In the genomic region with DNA sequence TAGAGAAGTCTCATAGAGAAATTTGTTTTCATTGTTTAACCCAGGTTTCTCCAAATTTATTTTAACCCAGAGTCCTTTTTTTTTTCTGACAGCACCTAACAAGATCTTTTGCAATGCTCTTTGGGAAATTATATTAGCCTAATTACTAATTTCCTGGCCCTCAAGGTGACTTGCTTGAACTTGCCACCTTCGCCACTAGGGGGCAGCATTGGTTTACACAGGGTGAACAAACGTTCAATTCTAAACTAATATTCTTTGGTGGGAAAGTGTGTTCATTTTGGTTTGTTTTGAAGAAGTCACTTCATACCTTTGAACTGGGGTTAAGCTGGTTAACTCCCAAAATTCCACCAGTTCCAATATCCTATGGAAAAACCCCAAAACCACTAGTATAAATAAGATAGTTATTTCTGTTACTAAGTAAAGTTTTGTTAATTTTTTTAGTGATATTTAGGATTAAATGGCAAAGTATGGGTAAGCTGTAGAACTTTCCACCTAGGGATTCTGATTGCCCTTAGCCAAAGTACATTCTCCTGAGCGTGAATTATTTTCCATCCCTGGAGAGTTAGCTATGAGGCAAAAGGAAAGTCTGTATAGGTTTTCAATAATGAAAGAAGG, we compare ENCODE assay signal across 8 cellular contexts. TPM values are rescaled to one million over a fixed set of nuclear protein-coding genes. Genes with fewer than 3 reads are reported as not detected.
DNase-seq lines count a peak whose midpoint lies in the region; ATAC-seq and TF ChIP-seq lines count a peak whose summit lies in the region.

No MANE protein-coding gene starts in this region.

- H3K36me3 ChIP-seq in GM06990 (ENCODE audit: control insufficient read depth, insufficient read depth, low read length) (no peaks in the 10 kb centered on the region), endodermal cell (ENCODE audit: control insufficient read depth, insufficient read depth, low read length) (no peaks in the 10 kb centered on the region)

- no peak overlapping the region for H3K27ac ChIP-seq in endodermal cell (ENCODE audit: low read depth, low read length)

- POLR2A ChIA-PET in activated CD4-positive, alpha-beta memory T cell treated with anti-CD3 and anti-CD28 coated beads, Interleukin-2, amount 10 ng/mL, durations not matched to agents 7 days and 5 days (lab: Charles Lee), result no interaction called here

- H3K9me3 Mint-ChIP-seq in activated CD4-positive, alpha-beta memory T cell treated with anti-CD3 and anti-CD28 coated beads, Interleukin-2, amount 10 ng/mL, durations not matched to agents 7 days and 5 days, result no peaks in the 10 kb centered on the region
- H3K9me3 Mint-ChIP-seq in endodermal cell, result no peaks in the 10 kb centered on the region

- no peaks in the 10 kb centered on the region for H3K36me3 Mint-ChIP-seq in activated CD4-positive, alpha-beta memory T cell treated with anti-CD3 and anti-CD28 coated beads, Interleukin-2, amount 10 ng/mL, durations not matched to agents 7 days and 5 days (ENCODE audit: low read depth)
- H3K36me3 Mint-ChIP-seq in endodermal cell (ENCODE audit: low read depth), result no peaks in the 10 kb centered on the region

- no peak overlapping the region for H3K27ac Mint-ChIP-seq in activated CD4-positive, alpha-beta memory T cell treated with anti-CD3 and anti-CD28 coated beads, Interleukin-2, amount 10 ng/mL, durations not matched to agents 7 days and 5 days
- no peak overlapping the region for H3K27ac Mint-ChIP-seq in endodermal cell

- H3K4me3 Mint-ChIP-seq in activated CD4-positive, alpha-beta memory T cell treated with anti-CD3 and anti-CD28 coated beads, Interleukin-2, amount 10 ng/mL, durations not matched to agents 7 days and 5 days, result no peak overlapping the region
- H3K4me3 Mint-ChIP-seq in endodermal cell, result no peak overlapping the region

- no peaks in the 10 kb centered on the region for H3K9me3 ChIP-seq in endodermal cell (ENCODE audit: control insufficient read depth, low read length)

- ATAC-seq in HG03135 (IDR thresholded peaks at IDR 0.05; ENCODE audit: unreplicated experiment) (peak; percentile 76), GM18909 (IDR thresholded peaks at IDR 0.05; ENCODE audit: poor library complexity, unreplicated experiment) (no peak)

- DNase-seq in GM06990 (ENCODE audit: extremely low read depth, insufficient read length), result peak; percentile 16
- DNase-seq in NCI-H774 (lab: John Stamatoyannopoulos, UW), result peak; percentile 72
- DNase-seq in activated CD4-positive, alpha-beta memory T cell treated with anti-CD3 and anti-CD28 coated beads, Interleukin-2, amount 10 ng/mL, durations not matched to agents 7 days and 5 days, result peak; percentile 79
- peak; percentile 92 for DNase-seq in endodermal cell
- peak; percentile 75 for DNase-seq in midbrain (lab: John Stamatoyannopoulos, UW)
- DNase-seq in stimulated activated CD8-positive, alpha-beta memory T cell treated with anti-CD3 and anti-CD28 coated beads, Interleukin-4, amount 100 ng/mL, for 1 hour (ENCODE audit: low read depth in 2 of 2, low spot score in 1 of 2), result peak; percentile 72 to 83

- TF ChIP-seq CTCF in GM06990 (IDR thresholded peaks at IDR 0.05; ENCODE audit: insufficient read depth, low read length, poor library complexity, severe bottlenecking) (peak; percentile 88), endodermal cell (conservative IDR thresholded peaks at IDR 0.05) (peak; percentile 97)

- H3K27me3 Mint-ChIP-seq in activated CD4-positive, alpha-beta memory T cell treated with anti-CD3 and anti-CD28 coated beads, Interleukin-2, amount 10 ng/mL, durations not matched to agents 7 days and 5 days, result peaks cover 13% of the 10 kb centered on the region
- H3K27me3 Mint-ChIP-seq in endodermal cell (ENCODE audit: insufficient read depth), result no peaks in the 10 kb centered on the region

- no peaks in the 10 kb centered on the region for H3K4me1 ChIP-seq in endodermal cell (ENCODE audit: control insufficient read depth, insufficient read depth, low read length)

- CTCF ChIA-PET in activated CD4-positive, alpha-beta memory T cell treated with anti-CD3 and anti-CD28 coated beads, Interleukin-2, amount 10 ng/mL, durations not matched to agents 7 days and 5 days (lab: Charles Lee), result interaction anchor here (0.6 to 1.2 kb wide), 9 partner anchors 9 to 811 kb away, joined by 3 to 7 read pairs (median 3); no protein-coding TSS in a partner anchor

- no peak overlapping the region for H3K9ac ChIP-seq in endodermal cell (ENCODE audit: extremely low read depth, low read length, poor library complexity, severe bottlenecking)

- H3K4me3 ChIP-seq in GM06990 (replicated peaks; ENCODE audit: low read depth, low read length) (no peak overlapping the region), endodermal cell (ENCODE audit: low read length) (no peak overlapping the region)

- H3K4me1 Mint-ChIP-seq in activated CD4-positive, alpha-beta memory T cell treated with anti-CD3 and anti-CD28 coated beads, Interleukin-2, amount 10 ng/mL, durations not matched to agents 7 days and 5 days, result no peaks in the 10 kb centered on the region
- peaks cover 8% of the 10 kb centered on the region for H3K4me1 Mint-ChIP-seq in endodermal cell

- WGBS in endodermal cell (ENCODE audit: insufficient coverage in 1 of 2, insufficient read length in 1 of 2), 2 experiments, result 27 to 82% methylated on average over 1 to 3 of the region's 3 CpGs

- no peaks in the 10 kb centered on the region; the same call in 1 of the 2 replicates for H3K27me3 ChIP-seq in GM06990 (replicated peaks; ENCODE audit: control insufficient read depth, insufficient read depth, low read length)
- no peaks in the 10 kb centered on the region for H3K27me3 ChIP-seq in endodermal cell (ENCODE audit: control insufficient read depth, insufficient read depth, low read length, poor library complexity, severe bottlenecking)

RNA-seq across cellular contexts. Expression of gene CCDC190, which starts 13.0 kb away (rescaled TPM):
- not detected for total RNA-seq in activated CD4-positive, alpha-beta memory T cell treated with anti-CD3 and anti-CD28 coated beads, Interleukin-2, amount 10 ng/mL, durations not matched to agents 7 days and 5 days
- not detected for total RNA-seq in endodermal cell
- not detected for polyA plus RNA-seq in endodermal cell (2013, experiment 1 of 2)
- polyA plus RNA-seq in endodermal cell (2013, experiment 2 of 2), result not detected

RNA-seq across cellular contexts. Expression of gene HSD17B7, which starts 57.4 kb away (rescaled TPM):
- total RNA-seq in activated CD4-positive, alpha-beta memory T cell treated with anti-CD3 and anti-CD28 coated beads, Interleukin-2, amount 10 ng/mL, durations not matched to agents 7 days and 5 days, result 10 to 100 TPM; 33.0 to 39.4 TPM
- total RNA-seq in endodermal cell, result 10 to 100 TPM; 30.0 to 33.2 TPM
- polyA plus RNA-seq in endodermal cell (2013, experiment 1 of 2), result 37.6 TPM
- 36.3 TPM for polyA plus RNA-seq in endodermal cell (2013, experiment 2 of 2)

Comparison
In these comparisons a context has a peak if more than half of its experiments do, and no peak if none do; other contexts are left out.
1. DNase-seq: peak in every context shown above with its lines; median percentile 92 in endodermal cell; 79 in activated CD4-positive, alpha-beta memory T cell treated with anti-CD3 and anti-CD28 coated beads, Interleukin-2, amount 10 ng/mL, durations not matched to agents 7 days and 5 days; 78 in stimulated activated CD8-positive, alpha-beta memory T cell treated with anti-CD3 and anti-CD28 coated beads, Interleukin-4, amount 100 ng/mL, for 1 hour; 75 in midbrain; 72 in NCI-H774; 16 in GM06990.